ENCODE assay signal across 17 cellular contexts in the genomic region with DNA sequence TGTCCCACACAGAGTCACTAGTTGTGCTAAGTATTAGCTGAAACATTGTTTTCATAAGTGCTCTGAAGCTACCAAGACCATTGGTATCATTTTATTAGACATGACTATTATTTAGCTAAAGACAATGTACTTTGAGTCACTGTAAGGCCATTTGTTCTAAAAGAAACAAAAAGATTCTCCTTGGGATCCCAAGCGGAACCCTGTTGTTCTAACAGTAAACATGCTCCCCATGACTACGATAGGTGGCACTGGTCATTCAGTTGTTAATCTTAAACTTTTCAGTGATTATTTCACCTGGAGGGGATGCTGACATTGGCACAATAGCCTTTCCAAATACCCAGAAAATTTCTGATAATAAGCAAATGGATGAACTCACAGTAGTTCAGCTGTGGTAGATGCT.
A peak's percentile ranks its signal among the peaks of the same experiment; 100 is the strongest.
DNase-seq lines count a peak whose midpoint lies in the region; ATAC-seq and TF ChIP-seq lines count a peak whose summit lies in the region.
"Had no signal": no experiment of that assay in that cellular context is flagged by ENCODE, and none has a peak within 500 bp of the region (broad histone marks: within the 10 kb centered on the region; RNA-seq: fewer than 3 reads in every experiment).

No MANE protein-coding gene starts in this region.

- 95 to 100% methylated on average over 2 of the region's 2 CpGs for WGBS in endodermal cell (ENCODE audit: insufficient coverage in 1 of 2, insufficient read length in 1 of 2), 2 experiments

- TF ChIP-seq CTCF in GM23338 (conservative IDR thresholded peaks at IDR 0.05; ENCODE audit: low read depth in 2 of 2) = no peak; a peak in 1 of 4 replicates
- TF ChIP-seq CTCF in endodermal cell (conservative IDR thresholded peaks at IDR 0.05) = peak; percentile 39

- H3K4me3 Mint-ChIP-seq in GM23338 (no peak overlapping the region), endodermal cell (no peak overlapping the region)
- H3K4me3 Mint-ChIP-seq: HFFc6 had no signal

- H3F3A ChIP-seq in GM23338 (replicated peaks; ENCODE audit: low read depth) = no peaks in the 10 kb centered on the region

- H4K20me1 ChIP-seq in GM23338 (replicated peaks; ENCODE audit: insufficient read depth) = no peaks in the 10 kb centered on the region
- no peaks in the 10 kb centered on the region for H4K20me1 ChIP-seq in Karpas-422 (ENCODE audit: insufficient read depth, low read depth, low read length)
- H4K20me1 ChIP-seq: BLaER1 treated with 17β-estradiol and CSF1 and Interleukin-3, amounts not matched to agents 10 nM and 100 nM had no signal

- H3K27me3 ChIP-seq in GM23338 (ENCODE audit: insufficient read depth) (no peaks in the 10 kb centered on the region), endodermal cell (ENCODE audit: control insufficient read depth, insufficient read depth, low read length, poor library complexity, severe bottlenecking) (no peaks in the 10 kb centered on the region), Karpas-422 (ENCODE audit: low read length) (no peaks in the 10 kb centered on the region)
- H3K27me3 ChIP-seq: BLaER1 treated with 17β-estradiol and CSF1 and Interleukin-3, amounts not matched to agents 10 nM and 100 nM had no signal

- H3K4me2 ChIP-seq in GM23338 (no peak overlapping the region), Karpas-422 (ENCODE audit: low read depth, low read length, poor library complexity, severe bottlenecking) (no peak overlapping the region)

- H3K36me3 ChIP-seq in GM23338 (ENCODE audit: insufficient read depth) (no peaks in the 10 kb centered on the region), endodermal cell (ENCODE audit: control insufficient read depth, insufficient read depth, low read length) (no peaks in the 10 kb centered on the region), Karpas-422 (ENCODE audit: insufficient read depth, low read length) (no peaks in the 10 kb centered on the region)
- H3K36me3 ChIP-seq: BLaER1 treated with 17β-estradiol and CSF1 and Interleukin-3, amounts not matched to agents 10 nM and 100 nM had no signal

- H3K9me3 ChIP-seq in endodermal cell (ENCODE audit: control insufficient read depth, low read length) = no peaks in the 10 kb centered on the region
- H3K9me3 ChIP-seq in Karpas-422 (ENCODE audit: low read length) = no peaks in the 10 kb centered on the region

- H3K9ac ChIP-seq in endodermal cell (ENCODE audit: extremely low read depth, low read length, poor library complexity, severe bottlenecking) (no peak overlapping the region), Karpas-422 (ENCODE audit: low read length) (no peak overlapping the region)
- H3K9ac ChIP-seq: BLaER1 treated with 17β-estradiol and CSF1 and Interleukin-3, amounts not matched to agents 10 nM and 100 nM had no signal

- H3K36me3 Mint-ChIP-seq in GM23338 (ENCODE audit: low read depth) = no peaks in the 10 kb centered on the region
- H3K36me3 Mint-ChIP-seq in endodermal cell (ENCODE audit: low read depth) = peaks cover 10% of the 10 kb centered on the region
- H3K36me3 Mint-ChIP-seq: CD4-positive, CD25-positive, alpha-beta regulatory T cell had no signal

- H3K9me2 ChIP-seq in GM23338 (ENCODE audit: insufficient read depth) (0 out of 2 replicates have a peak, but pooled peaks cover 2% of the 10 kb centered on the region), Karpas-422 (replicated peaks; ENCODE audit: insufficient read depth, low read length) (no peaks in the 10 kb centered on the region; the same call in 1 of the 2 replicates)

- H3K79me2 ChIP-seq in GM23338 (replicated peaks; ENCODE audit: insufficient read depth) (no peaks in the 10 kb centered on the region), Karpas-422 (ENCODE audit: low read length) (no peaks in the 10 kb centered on the region)

- ATAC-seq in GM23338 (peak; percentile 73), Right ventricle myocardium inferior (no peak)
- ATAC-seq: GM12878, HepG2 had no signal

- intact Hi-C loops in Right ventricle myocardium inferior (cut with DNase I) = no loop called here

- H3K27ac Mint-ChIP-seq in GM23338 (no peak overlapping the region), endodermal cell (no peak overlapping the region)
- H3K27ac Mint-ChIP-seq: HFFc6 had no signal

- H3K9me3 Mint-ChIP-seq in GM23338 = no peaks in the 10 kb centered on the region
- H3K9me3 Mint-ChIP-seq in endodermal cell = no peaks in the 10 kb centered on the region

- DNase-seq in GM23338 (ENCODE audit: low spot score) (peak; percentile 24), endodermal cell (no peak), kidney tubule cell (ENCODE audit: low spot score) (peak; percentile 85), Karpas-422 (no peak), activated gamma-delta T cell (lab: John Stamatoyannopoulos, UW) (no peak), Right ventricle myocardium inferior (ENCODE audit: missing footprints) (no peak)
- no peak for DNase-seq in activated CD4-positive, alpha-beta T cell treated with anti-CD3 and anti-CD28 coated beads, Interleukin-2, amount 50 U/mL, for 1 hour
- DNase-seq: ACHN; Calu3; CD4-positive, CD25-positive, alpha-beta regulatory T cell; DMS 273 treated with DMSO at 0.1 percent for 48 hours; GOT3; HCEC 1CT; HFFc6 had no signal

- H3K4me1 ChIP-seq in GM23338 (ENCODE audit: insufficient read depth) = peaks cover 15% of the 10 kb centered on the region; the same call in 1 of the 2 replicates
- peaks cover 16% of the 10 kb centered on the region for H3K4me1 ChIP-seq in endodermal cell (ENCODE audit: control insufficient read depth, insufficient read depth, low read length)
- no peaks in the 10 kb centered on the region; the same call in none of the 2 replicates for H3K4me1 ChIP-seq in Karpas-422 (ENCODE audit: low read length)

- H3K27me3 Mint-ChIP-seq in GM23338 (ENCODE audit: insufficient read depth, low read depth, poor library complexity) (peaks cover 2% of the 10 kb centered on the region), endodermal cell (ENCODE audit: insufficient read depth) (no peaks in the 10 kb centered on the region)
- H3K27me3 Mint-ChIP-seq: CD4-positive, CD25-positive, alpha-beta regulatory T cell had no signal

- H3K4me3 ChIP-seq in GM23338 (no peak overlapping the region), endodermal cell (ENCODE audit: low read length) (no peak overlapping the region), Karpas-422 (ENCODE audit: low read length) (no peak overlapping the region)
- H3K4me3 ChIP-seq: BLaER1 treated with 17β-estradiol and CSF1 and Interleukin-3, amounts not matched to agents 10 nM and 100 nM; GM12878 had no signal

- H2AFZ ChIP-seq in GM23338 = no peak overlapping the region
- no peak overlapping the region for H2AFZ ChIP-seq in Karpas-422 (ENCODE audit: low read length)

- H3K27ac ChIP-seq in GM23338 (ENCODE audit: low read depth) (no peak overlapping the region), endodermal cell (ENCODE audit: low read depth, low read length) (no peak overlapping the region), Karpas-422 (ENCODE audit: low read length) (no peak overlapping the region)
- H3K27ac ChIP-seq: BLaER1 treated with 17β-estradiol and CSF1 and Interleukin-3, amounts not matched to agents 10 nM and 100 nM had no signal

- H3K4me1 Mint-ChIP-seq in GM23338 (peaks cover 23% of the 10 kb centered on the region), endodermal cell (peaks cover 26% of the 10 kb centered on the region)

TF ChIP-seq in GM23338, 12 proteins besides CTCF, POLR2A, EP300 and RAD21 (continues in another document):
- no peak for TF ChIP-seq STAT1 (IDR thresholded peaks at IDR 0.05; ENCODE audit: unreplicated experiment)

Comparison
In these comparisons a context has a peak if more than half of its experiments do, and no peak if none do; other contexts are left out.
1. DNase-seq: peak in GM23338 (single experiment) and kidney tubule cell (single experiment); none in endodermal cell (single experiment), Karpas-422 (single experiment), activated gamma-delta T cell (single experiment), Right ventricle myocardium inferior (single experiment) and activated CD4-positive, alpha-beta T cell treated with anti-CD3 and anti-CD28 coated beads, Interleukin-2, amount 50 U/mL, for 1 hour (single experiment).